19 cellular contexts compared by ENCODE assay signal in the genomic region with DNA sequence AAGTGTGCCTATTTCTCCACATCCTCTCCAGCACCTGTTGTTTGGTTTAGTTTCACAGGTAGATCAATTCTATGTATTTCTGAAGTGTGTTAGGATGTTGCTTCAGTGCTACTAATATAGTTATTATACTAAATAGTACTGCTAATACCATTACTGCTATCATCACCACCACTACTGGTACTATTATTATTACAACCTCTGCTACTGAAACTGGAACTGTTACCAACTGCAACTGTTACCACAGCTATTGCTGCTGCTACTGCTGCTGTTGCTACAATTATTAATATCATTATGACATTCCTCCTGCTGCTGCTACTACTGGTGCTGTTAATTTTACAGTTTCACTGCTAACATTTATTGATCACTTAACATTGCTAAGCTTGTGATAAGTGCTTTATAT.
DNase-seq lines count a peak whose midpoint lies in the region; ATAC-seq and TF ChIP-seq lines count a peak whose summit lies in the region.
"Had no signal": no experiment of that assay in that cellular context is flagged by ENCODE, and none has a peak within 500 bp of the region (broad histone marks: within the 10 kb centered on the region; RNA-seq: fewer than 3 reads in every experiment).

No MANE protein-coding gene starts in this region.

- H3K4me3 Mint-ChIP-seq in stimulated activated naive B cell treated with anti-CD40 and anti-IgM and Interleukin-4, amounts not matched to agents 10 μg/mL and 1 μg/mL and 100 μg/mL, for 72 hours = no peak overlapping the region
- H3K4me3 Mint-ChIP-seq: activated naive CD8-positive, alpha-beta T cell; natural killer cell had no signal

- in situ Hi-C loops in KBM-7 (cut with MboI; ENCODE audit: low pct_unique_long_range_greater_than_20kb, low sequenced_read_pairs) = loop anchor here (25.0 kb wide), 1 partner anchor 532 kb away; no protein-coding TSS in a partner anchor

- ATAC-seq in GM18861 (IDR thresholded peaks at IDR 0.05; ENCODE audit: unreplicated experiment) (peak; percentile 60), GM21381 (IDR thresholded peaks at IDR 0.05; ENCODE audit: unreplicated experiment) (peak; percentile 98), HG02981 (IDR thresholded peaks at IDR 0.05; ENCODE audit: unreplicated experiment) (peak; percentile 94), HG03571 (IDR thresholded peaks at IDR 0.05; ENCODE audit: unreplicated experiment) (peak; percentile 61)
- ATAC-seq in stimulated activated naive B cell treated with anti-CD40 and anti-IgM and Interleukin-4, amounts not matched to agents 10 μg/mL and 1 μg/mL and 100 μg/mL, for 72 hours (replicated peaks) = no peak
- ATAC-seq: left lobe of liver, natural killer cell, right lobe of liver had no signal

- no peaks in the 10 kb centered on the region for H3K9me3 ChIP-seq in effector memory CD4-positive, alpha-beta T cell (ENCODE audit: control insufficient read depth, low read length)
- H3K9me3 ChIP-seq: right lobe of liver had no signal

- H3K4me1 ChIP-seq in effector memory CD4-positive, alpha-beta T cell (ENCODE audit: control insufficient read depth, insufficient read depth, low read length, poor library complexity, severe bottlenecking) = no peaks in the 10 kb centered on the region
- H3K4me1 ChIP-seq: right lobe of liver had no signal

- DNase-seq in effector memory CD4-positive, alpha-beta T cell = no peak
- no peak for DNase-seq in KBM-7
- no peak for DNase-seq in stimulated activated naive B cell treated with anti-CD40 and anti-IgM and Interleukin-4, amounts not matched to agents 10 μg/mL and 1 μg/mL and 100 μg/mL, for 72 hours
- DNase-seq in HEK293T (ENCODE audit: extremely low spot score) = no peak
- DNase-seq: central memory CD4-positive, alpha-beta T cell; GDM1; GM23248; natural killer cell; NCI-H1048; NCI-H446 treated with DMSO at 0.1 percent for 48 hours; right lobe of liver; T1000 had no signal

- CTCF ChIA-PET in HEK293T (lab: Yijun Ruan, JAX) = no interaction called here

- H3K27me3 ChIP-seq in effector memory CD4-positive, alpha-beta T cell (replicated peaks; ENCODE audit: control insufficient read depth, insufficient read depth, low read length, poor library complexity, severe bottlenecking) = no peaks in the 10 kb centered on the region
- H3K27me3 ChIP-seq: right lobe of liver had no signal

- no peaks in the 10 kb centered on the region for H3K4me1 Mint-ChIP-seq in stimulated activated naive B cell treated with anti-CD40 and anti-IgM and Interleukin-4, amounts not matched to agents 10 μg/mL and 1 μg/mL and 100 μg/mL, for 72 hours
- H3K4me1 Mint-ChIP-seq: natural killer cell had no signal

- no peaks in the 10 kb centered on the region for H3K36me3 Mint-ChIP-seq in stimulated activated naive B cell treated with anti-CD40 and anti-IgM and Interleukin-4, amounts not matched to agents 10 μg/mL and 1 μg/mL and 100 μg/mL, for 72 hours
- H3K36me3 Mint-ChIP-seq: natural killer cell had no signal

- H3K27ac Mint-ChIP-seq in stimulated activated naive B cell treated with anti-CD40 and anti-IgM and Interleukin-4, amounts not matched to agents 10 μg/mL and 1 μg/mL and 100 μg/mL, for 72 hours = no peak overlapping the region
- H3K27ac Mint-ChIP-seq: activated naive CD8-positive, alpha-beta T cell; natural killer cell had no signal

- no peaks in the 10 kb centered on the region for H3K9me3 Mint-ChIP-seq in stimulated activated naive B cell treated with anti-CD40 and anti-IgM and Interleukin-4, amounts not matched to agents 10 μg/mL and 1 μg/mL and 100 μg/mL, for 72 hours
- H3K9me3 Mint-ChIP-seq: natural killer cell had no signal

- POLR2A ChIA-PET in HEK293T (lab: Yijun Ruan, JAX) = no interaction called here

- no peak overlapping the region for H3K4me3 ChIP-seq in effector memory CD4-positive, alpha-beta T cell (ENCODE audit: insufficient read depth, low read depth, low read length, poor library complexity, severe bottlenecking)
- H3K4me3 ChIP-seq: GM23248, right lobe of liver had no signal

- no peaks in the 10 kb centered on the region for H3K36me3 ChIP-seq in effector memory CD4-positive, alpha-beta T cell (ENCODE audit: control insufficient read depth, insufficient read depth, low read length)
- H3K36me3 ChIP-seq: right lobe of liver had no signal

- peaks cover 0 to 5% of the 10 kb centered on the region in 2 donors for H3K27me3 Mint-ChIP-seq in stimulated activated naive B cell treated with anti-CD40 and anti-IgM and Interleukin-4, amounts not matched to agents 10 μg/mL and 1 μg/mL and 100 μg/mL, for 72 hours

- H3K27ac ChIP-seq in effector memory CD4-positive, alpha-beta T cell (ENCODE audit: insufficient read depth, low read length, poor library complexity, severe bottlenecking) = no peak overlapping the region
- H3K27ac ChIP-seq: C4-2B, GM23248, right lobe of liver had no signal

TF ChIP-seq in HEK293T, 16 proteins besides CTCF, POLR2A, EP300 and RAD21:
- TF ChIP-seq ARNT (IDR thresholded peaks at IDR 0.05) = no peak

Comparison
In these comparisons a context has a peak if more than half of its experiments do, and no peak if none do; other contexts are left out.
1. ATAC-seq: peak in GM18861 (single experiment), GM21381 (single experiment), HG02981 (single experiment) and HG03571 (single experiment); none in stimulated activated naive B cell treated with anti-CD40 and anti-IgM and Interleukin-4, amounts not matched to agents 10 μg/mL and 1 μg/mL and 100 μg/mL, for 72 hours (0 of 2).